26 cellular contexts compared by ENCODE assay signal in the genomic region with DNA sequence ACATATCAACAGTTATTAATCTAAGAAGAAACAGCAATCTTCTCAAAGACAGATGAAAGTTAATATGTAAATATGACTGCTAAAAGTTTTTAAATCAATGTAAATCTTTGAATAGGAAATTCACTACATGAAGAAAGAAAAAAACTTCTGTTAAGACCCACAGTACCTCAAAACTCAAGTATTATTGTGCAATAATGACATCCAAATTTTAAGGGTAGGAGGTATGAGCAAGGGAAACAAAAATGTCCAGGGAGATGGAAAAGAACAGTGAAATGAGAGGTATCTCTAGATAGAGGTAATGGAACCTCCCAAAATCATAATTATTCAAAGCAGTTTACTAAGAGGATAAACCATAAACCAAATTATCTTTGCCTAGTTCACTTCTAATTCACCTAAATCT.
"Had no signal": no experiment of that assay in that cellular context is flagged by ENCODE, and none has a peak within 500 bp of the region (broad histone marks: within the 10 kb centered on the region; RNA-seq: fewer than 3 reads in every experiment).

No MANE protein-coding gene starts in this region.

- H3K4me1 ChIP-seq: lower lobe of right lung, right atrium auricular region, suprapubic skin, tibial artery, upper lobe of right lung had no signal

- H3K27me3 Mint-ChIP-seq: naive thymus-derived CD8-positive, alpha-beta T cell; progenitor cell of endocrine pancreas; stimulated activated naive CD8-positive, alpha-beta T cell treated with anti-CD3 and anti-CD28 coated beads, Interleukin-15, Interleukin-2, amounts not matched to agents 100 ng/mL and 50 ng/mL, for 24 hours had no signal

- H3K27ac ChIP-seq: lower lobe of right lung, right atrium auricular region, skin epidermis, suprapubic skin, thoracic aorta, tibial artery, upper lobe of right lung had no signal

- H3K27ac Mint-ChIP-seq: naive thymus-derived CD8-positive, alpha-beta T cell; nephron; progenitor cell of endocrine pancreas; stimulated activated effector memory CD8-positive, alpha-beta T cell treated with anti-CD3 and anti-CD28 coated beads, Interleukin-12 subunit alpha, Interleukin-12 subunit beta, amount 100 ng/mL, for 72 hours; stimulated activated naive CD8-positive, alpha-beta T cell treated with anti-CD3 and anti-CD28 coated beads, Interleukin-15, Interleukin-2, amounts not matched to agents 100 ng/mL and 50 ng/mL, for 24 hours had no signal

- DNase-seq: hippocampal formation; kidney glomerular epithelial cell; left cardiac atrium; lower lobe of right lung; mammary epithelial cell; mesenchymal stem cell; naive thymus-derived CD8-positive, alpha-beta T cell; occipital lobe; stimulated activated CD4-positive, alpha-beta T cell treated with anti-CD3 and anti-CD28 coated beads, Interleukin-4, amount 100 ng/mL, for 24 hours; stimulated activated naive CD4-positive, alpha-beta T cell; tibial artery; trophoblast cell; upper lobe of right lung had no signal

- H3K27me3 ChIP-seq: right atrium auricular region, suprapubic skin, tibial artery, upper lobe of right lung had no signal

- H3K4me3 ChIP-seq: lower lobe of right lung, right atrium auricular region, skin epidermis, suprapubic skin, thoracic aorta, tibial artery, upper lobe of right lung had no signal

- H3K9me3 ChIP-seq: lower lobe of right lung, right atrium auricular region, suprapubic skin, thoracic aorta, tibial artery, upper lobe of right lung had no signal

- ATAC-seq: left cardiac atrium; left lobe of liver; lower lobe of right lung; naive thymus-derived CD8-positive, alpha-beta T cell; sciatic nerve; stimulated activated effector memory CD8-positive, alpha-beta T cell treated with anti-CD3 and anti-CD28 coated beads, Interleukin-12 subunit alpha, Interleukin-12 subunit beta, amount 100 ng/mL, for 72 hours; upper lobe of right lung had no signal

- H3K36me3 ChIP-seq: thoracic aorta had no signal

- FAIRE-seq: keratinocyte, urothelium cell line had no signal

- H3K36me3 Mint-ChIP-seq: naive thymus-derived CD8-positive, alpha-beta T cell; stimulated activated effector memory CD8-positive, alpha-beta T cell treated with anti-CD3 and anti-CD28 coated beads, Interleukin-12 subunit alpha, Interleukin-12 subunit beta, amount 100 ng/mL, for 72 hours had no signal

- H3K9me3 Mint-ChIP-seq: nephron; neural crest cell; stimulated activated effector memory CD8-positive, alpha-beta T cell treated with anti-CD3 and anti-CD28 coated beads, Interleukin-12 subunit alpha, Interleukin-12 subunit beta, amount 100 ng/mL, for 72 hours; stimulated activated naive CD8-positive, alpha-beta T cell treated with anti-CD3 and anti-CD28 coated beads, Interleukin-15, Interleukin-2, amounts not matched to agents 100 ng/mL and 50 ng/mL, for 24 hours had no signal

- H3K4me3 Mint-ChIP-seq: naive thymus-derived CD8-positive, alpha-beta T cell; nephron; neural crest cell; stimulated activated effector memory CD8-positive, alpha-beta T cell treated with anti-CD3 and anti-CD28 coated beads, Interleukin-12 subunit alpha, Interleukin-12 subunit beta, amount 100 ng/mL, for 72 hours; stimulated activated naive CD8-positive, alpha-beta T cell treated with anti-CD3 and anti-CD28 coated beads, Interleukin-15, Interleukin-2, amounts not matched to agents 100 ng/mL and 50 ng/mL, for 24 hours had no signal
